In the genomic region with DNA sequence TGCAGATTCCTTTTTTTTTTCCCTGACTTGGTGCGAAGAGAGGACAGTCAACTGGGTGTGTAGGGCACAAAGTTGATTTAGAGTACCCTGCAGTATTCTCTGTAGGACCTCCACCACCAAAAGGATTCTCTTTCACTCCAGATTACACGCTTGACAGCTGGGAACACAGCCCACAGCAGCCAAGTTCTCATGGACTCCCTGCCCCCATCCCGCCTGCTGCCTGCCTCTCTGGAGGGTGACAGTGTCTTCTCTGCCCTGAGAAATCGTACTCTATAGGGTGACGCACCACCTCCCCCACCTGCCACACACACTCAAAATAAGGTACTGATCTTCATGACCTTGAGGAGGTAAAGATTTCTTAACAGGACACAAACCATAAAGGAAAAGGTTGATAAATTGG, we compare ENCODE assay signal across 32 cellular contexts. TPM values are rescaled to one million over a fixed set of nuclear protein-coding genes. Genes with fewer than 3 reads are reported as not detected.
"Had no signal": no experiment of that assay in that cellular context is flagged by ENCODE, and none has a peak within 500 bp of the region (broad histone marks: within the 10 kb centered on the region; RNA-seq: fewer than 3 reads in every experiment).

No MANE protein-coding gene starts in this region.

- H2AFZ ChIP-seq: hepatocyte had no signal

- H3K27me3 ChIP-seq: body of pancreas, cardiac muscle cell, hepatocyte, left lung, neutrophil, ovary, tibial artery had no signal

- H3K4me1 ChIP-seq: prostate gland, tibial artery had no signal

- ATAC-seq: activated CD8-positive, alpha-beta memory T cell treated with anti-CD3 and anti-CD28 coated beads, Interleukin-2, amount 10 ng/mL, durations not matched to agents 7 days and 5 days; activated CD8-positive, alpha-beta T cell treated with anti-CD3 and anti-CD28 coated beads for 36 hours; activated naive CD8-positive, alpha-beta T cell treated with anti-CD3 and anti-CD28 coated beads, Interleukin-2, amount 50 U/mL, for 24 hours; body of pancreas; natural killer cell; right cardiac atrium had no signal

- DNase-seq: activated CD4-positive, alpha-beta T cell treated with anti-CD3 and anti-CD28 coated beads, Interleukin-2, amount 10 ng/mL, durations not matched to agents 7 days and 5 days; activated CD4-positive, CD25-positive, alpha-beta regulatory T cell treated with anti-CD3 and anti-CD28 coated beads, Interleukin-2, amount 50 U/mL, for 72 hours; activated CD8-positive, alpha-beta memory T cell treated with anti-CD3 and anti-CD28 coated beads, Interleukin-2, amount 10 ng/mL, durations not matched to agents 7 days and 5 days; activated CD8-positive, alpha-beta T cell treated with anti-CD3 and anti-CD28 coated beads for 36 hours; activated gamma-delta T cell; activated naive CD4-positive, alpha-beta T cell treated with anti-CD3 and anti-CD28 coated beads, Interleukin-2, amount 50 U/mL, for 16 hours; activated naive CD8-positive, alpha-beta T cell treated with anti-CD3 and anti-CD28 coated beads, Interleukin-2, amount 50 U/mL, for 24 hours; activated T-cell treated with anti-CD3 and anti-CD28 coated beads for 4 hours; body of pancreas; cortex of kidney; effector CD4-positive, alpha-beta T cell; erythroblast; immature natural killer cell; left lung; mammary epithelial cell; midbrain; natural killer cell; ovary; right cardiac atrium; stimulated activated CD4-positive, alpha-beta T cell treated with anti-CD3 and anti-CD28 coated beads, Interleukin-12 subunit alpha, Interleukin-12 subunit beta, amount 100 ng/mL, for 4 hours; substantia nigra; tibial artery had no signal

- H3K9me3 ChIP-seq: body of pancreas, left lung, neutrophil, ovary, prostate gland, tibial artery had no signal

- H3K27ac ChIP-seq: body of pancreas, cardiac muscle cell, hepatocyte, left lung, ovary, prostate gland, tibial artery had no signal

- H3K4me3 ChIP-seq: body of pancreas, cardiac muscle cell, hepatocyte, left lung, ovary, prostate gland, tibial artery had no signal

- H3K4me2 ChIP-seq: hepatocyte had no signal

- H3K36me3 ChIP-seq: cardiac muscle cell, left lung, neutrophil, ovary, prostate gland, tibial artery had no signal

RNA-seq across cellular contexts. Expression of a gene that starts 26.6 kb away (rescaled TPM):
- total RNA-seq: activated CD4-positive, alpha-beta T cell treated with anti-CD3 and anti-CD28 coated beads, Interleukin-2, amount 10 ng/mL, durations not matched to agents 7 days and 5 days; activated CD8-positive, alpha-beta memory T cell treated with anti-CD3 and anti-CD28 coated beads, Interleukin-2, amount 10 ng/mL, durations not matched to agents 7 days and 5 days; activated CD8-positive, alpha-beta T cell treated with anti-CD3 and anti-CD28 coated beads for 36 hours; cardiac muscle cell; cerebellum; fibroblast of lung; kidney epithelial cell; natural killer cell; right cardiac atrium; skeletal muscle tissue; ureter had no signal
- polyA plus RNA-seq: cardiac muscle cell, fibroblast of lung, immature natural killer cell had no signal

RNA-seq across cellular contexts. Expression of a gene that starts 46.1 kb away (rescaled TPM):
- total RNA-seq: activated CD4-positive, alpha-beta T cell treated with anti-CD3 and anti-CD28 coated beads, Interleukin-2, amount 10 ng/mL, durations not matched to agents 7 days and 5 days; activated CD8-positive, alpha-beta memory T cell treated with anti-CD3 and anti-CD28 coated beads, Interleukin-2, amount 10 ng/mL, durations not matched to agents 7 days and 5 days; activated CD8-positive, alpha-beta T cell treated with anti-CD3 and anti-CD28 coated beads for 36 hours; body of pancreas; fibroblast of lung; kidney epithelial cell; natural killer cell; right cardiac atrium; skeletal muscle tissue; T-helper 2 cell treated with Interferon-gamma antibody and Interleukin-4, amounts not matched to agents 100 ng/mL and 5 ng/mL, for 36 hours; ureter had no signal
- polyA plus RNA-seq: fibroblast of lung, immature natural killer cell, right cardiac atrium had no signal
